In the genomic region with DNA sequence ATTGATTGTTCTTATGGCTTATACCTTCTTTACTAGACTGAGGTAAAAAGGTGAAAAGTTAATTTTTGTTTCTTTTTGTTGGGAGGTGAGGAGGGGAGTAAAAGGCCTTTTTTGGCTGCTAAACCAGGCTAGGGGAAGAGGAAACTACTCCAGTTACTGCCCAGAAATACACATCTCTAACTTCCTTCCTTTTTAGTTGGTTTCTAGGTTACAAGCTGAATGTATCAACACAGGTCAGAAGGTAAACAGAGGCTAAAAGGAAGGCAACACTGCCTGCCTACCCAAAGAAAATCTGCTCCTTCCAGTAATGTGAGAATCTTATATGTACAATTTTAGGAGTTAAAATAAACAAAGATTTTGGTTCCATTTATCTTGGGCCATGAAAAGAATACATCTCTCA, we compare ENCODE assay signal across 10 cellular contexts.
DNase-seq lines count a peak whose midpoint lies in the region; ATAC-seq, FAIRE-seq and TF ChIP-seq lines count a peak whose summit lies in the region.
"Had no signal": no experiment of that assay in that cellular context is flagged by ENCODE, and none has a peak within 500 bp of the region (broad histone marks: within the 10 kb centered on the region; RNA-seq: fewer than 3 reads in every experiment).

No MANE protein-coding gene starts in this region.

- peak; percentile 44 for FAIRE-seq in GM19239 (lab: Jason Lieb, UNC)
- FAIRE-seq in D721Med (lab: Jason Lieb, UNC): no peak
- FAIRE-seq: H1 had no signal

- no peaks in the 10 kb centered on the region for H3K9me3 Mint-ChIP-seq in progenitor cell of endocrine pancreas (ENCODE audit: low read depth)

- H3K36me3 Mint-ChIP-seq in progenitor cell of endocrine pancreas (ENCODE audit: insufficient read depth): no peaks in the 10 kb centered on the region

- H3K36me3 ChIP-seq in aorta (ENCODE audit: control insufficient read depth in 1 of 2, insufficient read depth in 2 of 2, low read length in 1 of 2): no peaks in the 10 kb centered on the region

- no peaks in the 10 kb centered on the region for H3K9me3 ChIP-seq in aorta (ENCODE audit: control insufficient read depth, low read length)

- no peak overlapping the region for H3K4me3 Mint-ChIP-seq in progenitor cell of endocrine pancreas (ENCODE audit: low read depth)

- H3K27ac ChIP-seq in aorta (ENCODE audit: low read depth in 1 of 2, low read length in 2 of 2): no peak overlapping the region

- no peak for ATAC-seq in aorta (ENCODE audit: low FRiP score)
- ATAC-seq in GM18858 (IDR thresholded peaks at IDR 0.05; ENCODE audit: unreplicated experiment): no peak

- intact Hi-C loops in aorta (cut with DNase I): no loop called here

- no peaks in the 10 kb centered on the region for H3K4me1 ChIP-seq in aorta (ENCODE audit: control insufficient read depth in 1 of 2, insufficient read depth in 2 of 2, low read length in 2 of 2)

- H3K4me3 ChIP-seq in aorta (ENCODE audit: low read length in 2 of 2): no peak overlapping the region
- H3K4me3 ChIP-seq: skin epidermis had no signal

- DNase-seq in GM19239 (ENCODE audit: insufficient read length, low spot score) (no peak), NCI-H69 (lab: John Stamatoyannopoulos, UW) (peak; percentile 4), progenitor cell of endocrine pancreas (ENCODE audit: low spot score, unreplicated experiment) (no peak), cerebellar nuclear complex (lab: John Stamatoyannopoulos, UW) (no peak), aorta (no peak), D721Med (ENCODE audit: insufficient read length, low spot score) (no peak)
- peak; percentile 71 for DNase-seq in central memory CD4-positive, alpha-beta T cell

- no peak for TF ChIP-seq CTCF in progenitor cell of endocrine pancreas (IDR thresholded peaks at IDR 0.05; ENCODE audit: unreplicated experiment)
- TF ChIP-seq CTCF in D721Med (IDR thresholded peaks at IDR 0.05; ENCODE audit: insufficient read depth, missing control alignments): no peak

- peaks cover 21% of the 10 kb centered on the region for H3K4me1 Mint-ChIP-seq in progenitor cell of endocrine pancreas (ENCODE audit: low read depth)

- no peaks in the 10 kb centered on the region for H3K27me3 Mint-ChIP-seq in progenitor cell of endocrine pancreas

- peak overlapping the region; percentile 91 for H3K27ac Mint-ChIP-seq in progenitor cell of endocrine pancreas

- H3K27me3 ChIP-seq in aorta (ENCODE audit: control insufficient read depth in 1 of 2, insufficient read depth in 2 of 2, low read length in 1 of 2): no peaks in the 10 kb centered on the region

Comparison
In these comparisons a context has a peak if more than half of its experiments do, and no peak if none do; other contexts are left out.
1. DNase-seq: peak in NCI-H69 (single experiment) and central memory CD4-positive, alpha-beta T cell (single experiment); none in GM19239 (single experiment), progenitor cell of endocrine pancreas (single experiment), cerebellar nuclear complex (0 of 2), aorta (0 of 2) and D721Med (single experiment).